In genomic region chr3:27078246-27078913, GRCh38 we compare ENCODE assay signal across 24 cellular contexts.
DNase-seq lines count a peak whose midpoint lies in the region; ATAC-seq and TF ChIP-seq lines count a peak whose summit lies in the region.
"Had no signal": no experiment of that assay in that cellular context is flagged by ENCODE, and none has a peak within 500 bp of the region (broad histone marks: within the 10 kb centered on the region; RNA-seq: fewer than 3 reads in every experiment).

No MANE protein-coding gene starts in this region.

- H3K4me1 Mint-ChIP-seq in endodermal cell (peaks cover 21% of the 10 kb centered on the region), neural progenitor cell (peaks cover 37% of the 10 kb centered on the region)
- H3K4me1 Mint-ChIP-seq: CD14-positive monocyte; CD8-positive, alpha-beta memory T cell had no signal

- H3F3A ChIP-seq in neural progenitor cell (ENCODE audit: low read depth) = peaks cover 3% of the 10 kb centered on the region

- H3K36me3 Mint-ChIP-seq in endodermal cell (ENCODE audit: low read depth) (no peaks in the 10 kb centered on the region), neural progenitor cell (no peaks in the 10 kb centered on the region)
- H3K36me3 Mint-ChIP-seq: CD14-positive monocyte; CD8-positive, alpha-beta memory T cell; IgD-negative memory B cell had no signal

- no peak overlapping the region for H3K4me3 Mint-ChIP-seq in endodermal cell
- no peak overlapping the region for H3K4me3 Mint-ChIP-seq in neural progenitor cell
- H3K4me3 Mint-ChIP-seq: CD14-positive monocyte; CD8-positive, alpha-beta memory T cell; HFFc6; IgD-negative memory B cell had no signal

- H3K9ac ChIP-seq in NT2/D1 (ENCODE audit: insufficient read length, low read depth) (no peak overlapping the region), endodermal cell (ENCODE audit: extremely low read depth, low read length, poor library complexity, severe bottlenecking) (no peak overlapping the region), neural progenitor cell (no peak overlapping the region)
- H3K9ac ChIP-seq: KMS-11 had no signal

- H3K79me2 ChIP-seq in neural progenitor cell (ENCODE audit: low read depth) = no peaks in the 10 kb centered on the region

- DNase-seq in ELF-1 (ENCODE audit: low read depth, low spot score) (peak; percentile 36), NT2/D1 (ENCODE audit: low read depth, low spot score) (peak; percentile 62), endodermal cell (no peak), neural progenitor cell (ENCODE audit: low spot score) (no peak), upper lobe of right lung (no peak), AML-193 (lab: John Stamatoyannopoulos, UW) (no peak), DMS53 treated with DMSO at 0.1 percent for 48 hours (lab: John Stamatoyannopoulos, UW; ENCODE audit: unreplicated experiment) (no peak)
- DNase-seq in effector CD4-positive, alpha-beta T cell = no peak
- DNase-seq: BE2C; CD8-positive, alpha-beta memory T cell; DMS 273 treated with DMSO at 0.1 percent for 48 hours; DMS79 treated with DMSO at 0.1 percent for 48 hours; H7; HFFc6; MM.1S; NCI-H1694; NCI-H2029 treated with DMSO at 0.1 percent for 48 hours; NCI-H2227 treated with DMSO at 0.1 percent for 48 hours; NCI-H526 treated with DMSO at 0.1 percent for 48 hours had no signal

- no peak overlapping the region for H3K4me3 ChIP-seq in NT2/D1 (ENCODE audit: insufficient read length, low read depth)
- no peak overlapping the region for H3K4me3 ChIP-seq in endodermal cell (ENCODE audit: low read length)
- H3K4me3 ChIP-seq in neural progenitor cell = no peak overlapping the region
- no peak overlapping the region for H3K4me3 ChIP-seq in upper lobe of right lung

- H2AFZ ChIP-seq in neural progenitor cell (replicated peaks) = peak overlapping the region; percentile 72

- H3K36me3 ChIP-seq in NT2/D1 (ENCODE audit: insufficient read depth, insufficient read length, low read length) = no peaks in the 10 kb centered on the region
- no peaks in the 10 kb centered on the region for H3K36me3 ChIP-seq in endodermal cell (ENCODE audit: control insufficient read depth, insufficient read depth, low read length)
- H3K36me3 ChIP-seq in neural progenitor cell = no peaks in the 10 kb centered on the region
- no peaks in the 10 kb centered on the region for H3K36me3 ChIP-seq in upper lobe of right lung
- H3K36me3 ChIP-seq: BE2C had no signal

- H3K27ac Mint-ChIP-seq in endodermal cell (no peak overlapping the region), neural progenitor cell (peak overlapping the region; percentile 20)
- H3K27ac Mint-ChIP-seq: CD14-positive monocyte; CD8-positive, alpha-beta memory T cell; HFFc6; IgD-negative memory B cell had no signal

- no peak for ATAC-seq in upper lobe of right lung
- ATAC-seq: SK-N-SH treated with all-trans-retinoic acid at 6 μM for 48 hours had no signal

- H4K20me1 ChIP-seq in neural progenitor cell (ENCODE audit: low read depth) = no peaks in the 10 kb centered on the region

- H3K27me3 Mint-ChIP-seq in endodermal cell (ENCODE audit: insufficient read depth) = no peaks in the 10 kb centered on the region
- H3K27me3 Mint-ChIP-seq in neural progenitor cell (ENCODE audit: insufficient read depth, low read depth) = no peaks in the 10 kb centered on the region
- H3K27me3 Mint-ChIP-seq: IgD-negative memory B cell had no signal

- H3K27me3 ChIP-seq in NT2/D1 (ENCODE audit: insufficient read depth, insufficient read length) (no peaks in the 10 kb centered on the region), endodermal cell (ENCODE audit: control insufficient read depth, insufficient read depth, low read length, poor library complexity, severe bottlenecking) (no peaks in the 10 kb centered on the region), neural progenitor cell (no peaks in the 10 kb centered on the region), upper lobe of right lung (no peaks in the 10 kb centered on the region)
- H3K27me3 ChIP-seq: BE2C had no signal

- H3K9me3 ChIP-seq in NT2/D1 (ENCODE audit: insufficient read depth, low read length) (no peaks in the 10 kb centered on the region), endodermal cell (ENCODE audit: control insufficient read depth, low read length) (no peaks in the 10 kb centered on the region), neural progenitor cell (ENCODE audit: low read depth) (no peaks in the 10 kb centered on the region), upper lobe of right lung (no peaks in the 10 kb centered on the region)
- H3K9me3 ChIP-seq: BE2C had no signal

- H3K27ac ChIP-seq in endodermal cell (ENCODE audit: low read depth, low read length) (peak overlapping the region; percentile 27), neural progenitor cell (no peak overlapping the region), upper lobe of right lung (no peak overlapping the region)
- H3K27ac ChIP-seq: 22Rv1, KMS-11 had no signal

- intact Hi-C loops in upper lobe of right lung (cut with DNase I) = no loop called here

- H3K9me3 Mint-ChIP-seq in endodermal cell (no peaks in the 10 kb centered on the region), neural progenitor cell (no peaks in the 10 kb centered on the region)
- H3K9me3 Mint-ChIP-seq: CD8-positive, alpha-beta memory T cell; HFFc6 had no signal

- H3K4me2 ChIP-seq in neural progenitor cell = no peak overlapping the region
- H3K4me2 ChIP-seq: KMS-11 had no signal

- WGBS in endodermal cell (ENCODE audit: insufficient coverage in 1 of 2, insufficient read length in 1 of 2), 2 experiments = 56 to 72% methylated on average over 3 to 5 of the region's 5 CpGs

- peaks cover 3% of the 10 kb centered on the region for H3K4me1 ChIP-seq in NT2/D1 (ENCODE audit: insufficient read depth, insufficient read length)
- peaks cover 2% of the 10 kb centered on the region for H3K4me1 ChIP-seq in endodermal cell (ENCODE audit: control insufficient read depth, insufficient read depth, low read length)
- peaks cover 13% of the 10 kb centered on the region for H3K4me1 ChIP-seq in neural progenitor cell
- H3K4me1 ChIP-seq in upper lobe of right lung = no peaks in the 10 kb centered on the region
- H3K4me1 ChIP-seq: BE2C had no signal

- TF ChIP-seq CTCF in endodermal cell (conservative IDR thresholded peaks at IDR 0.05) = no peak
- no peak for TF ChIP-seq CTCF in neural progenitor cell (IDR thresholded peaks at IDR 0.05)
- no peak for TF ChIP-seq CTCF in upper lobe of right lung (IDR thresholded peaks at IDR 0.05)

Comparison
In these comparisons a context has a peak if more than half of its experiments do, and no peak if none do; other contexts are left out.
1. DNase-seq: peak in ELF-1 (single experiment) and NT2/D1 (single experiment); none in endodermal cell (single experiment), neural progenitor cell (single experiment), upper lobe of right lung (single experiment), AML-193 (0 of 2), DMS53 treated with DMSO at 0.1 percent for 48 hours (single experiment) and effector CD4-positive, alpha-beta T cell (single experiment).